In the genomic region with DNA sequence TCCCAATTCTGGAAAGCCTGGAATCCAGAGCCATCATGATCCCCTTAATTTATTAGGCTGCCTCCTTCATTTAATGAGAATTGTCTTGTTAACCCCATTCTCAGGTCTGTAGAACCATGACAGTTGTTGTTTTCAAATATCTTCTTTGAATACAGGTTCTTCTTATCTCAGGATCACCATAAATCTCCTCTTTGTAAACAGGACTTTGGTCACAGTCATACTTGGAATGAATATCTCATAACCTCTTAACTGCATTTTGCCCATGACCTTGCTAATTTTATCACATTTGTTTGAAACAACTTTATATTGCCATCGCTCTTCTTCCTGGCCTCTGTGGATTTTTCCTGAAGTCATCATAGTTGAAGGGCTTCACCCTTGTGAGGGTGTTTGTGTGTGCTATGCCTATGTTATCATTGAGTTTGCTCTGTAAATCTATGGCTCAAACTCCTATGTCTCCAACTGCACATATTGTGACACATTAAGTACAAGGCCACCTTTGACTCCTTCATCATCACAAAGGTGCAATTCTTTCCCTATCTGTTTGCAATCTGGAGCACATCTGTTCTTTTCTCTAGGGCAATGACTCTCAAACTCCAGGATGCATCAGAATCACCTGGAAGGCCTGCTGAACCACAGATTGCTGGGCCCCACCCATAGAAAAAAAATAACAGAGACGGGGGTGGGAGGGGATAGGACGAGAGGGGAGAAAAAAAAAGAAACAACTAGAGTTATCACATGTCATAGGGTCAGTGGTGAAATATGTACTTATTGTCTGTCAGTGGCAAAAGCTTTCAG, we compare ENCODE assay signal across 24 cellular contexts. TPM values are rescaled to one million over a fixed set of nuclear protein-coding genes. Genes with fewer than 3 reads are reported as not detected.
"Had no signal": no experiment of that assay in that cellular context is flagged by ENCODE, and none has a peak within 500 bp of the region (broad histone marks: within the 10 kb centered on the region; RNA-seq: fewer than 3 reads in every experiment).

No MANE protein-coding gene starts in this region.

- H3K4me1 ChIP-seq: esophagus squamous epithelium, gastroesophageal sphincter, stomach had no signal

- H3K27ac Mint-ChIP-seq: natural killer cell had no signal

- H3K4me1 Mint-ChIP-seq: natural killer cell had no signal

- H3K27ac ChIP-seq: esophagus squamous epithelium, gastroesophageal sphincter, stomach, thoracic aorta had no signal

- H3K9me3 ChIP-seq: esophagus squamous epithelium, gastroesophageal sphincter, stomach, thoracic aorta had no signal

- H3K36me3 Mint-ChIP-seq: natural killer cell had no signal

- DNase-seq: dermis blood vessel endothelial cell; esophagus squamous epithelium; foreskin fibroblast; glutamatergic neuron; kidney; left cardiac atrium; left ventricle myocardium superior; natural killer cell; posterior cingulate gyrus; stimulated activated CD4-positive, alpha-beta T cell treated with anti-CD3 and anti-CD28 coated beads, Interleukin-2, amount 100 ng/mL, for 24 hours; stimulated activated CD4-positive, alpha-beta T cell treated with anti-CD3 and anti-CD28 coated beads, Interleukin-4, amount 100 ng/mL, for 4 hours; stimulated activated naive CD4-positive, alpha-beta T cell; stomach; substantia nigra; trophoblast cell had no signal

- H3K4me3 Mint-ChIP-seq: natural killer cell, neural crest cell had no signal

- H3K9me3 Mint-ChIP-seq: natural killer cell, neural crest cell had no signal

- ATAC-seq: gastroesophageal sphincter, left cardiac atrium, left ventricle myocardium superior, natural killer cell, sciatic nerve had no signal

- H3K4me3 ChIP-seq: esophagus squamous epithelium, gastroesophageal sphincter, lung, stomach, thoracic aorta had no signal

- H3K36me3 ChIP-seq: esophagus squamous epithelium, gastroesophageal sphincter, stomach, thoracic aorta had no signal

RNA-seq across cellular contexts. Expression of a gene that starts 54.1 kb away (rescaled TPM):
- total RNA-seq: dermis blood vessel endothelial cell, epithelial cell of proximal tubule, myocyte, neural crest cell, osteocyte, skeletal muscle tissue had no signal
